Comparison of ENCODE assay signal across 8 cellular contexts in the genomic region with DNA sequence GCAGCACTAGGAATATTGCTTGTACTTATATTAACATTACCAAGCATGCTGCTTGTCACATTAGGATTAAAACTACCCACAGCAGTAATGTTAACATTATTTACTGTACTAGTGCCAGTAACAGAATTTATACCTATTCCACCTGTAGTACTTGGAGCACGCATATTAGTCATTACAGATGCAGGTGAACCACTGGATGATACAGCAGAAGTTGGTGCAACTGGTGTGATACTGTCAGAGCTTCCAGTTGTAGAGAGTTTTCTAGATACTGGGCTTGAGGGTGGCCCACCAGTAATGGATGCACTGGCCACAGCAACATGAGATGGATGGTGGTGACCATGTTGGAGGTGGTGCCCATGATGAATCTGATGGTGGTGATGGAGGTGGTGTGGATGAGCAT. TPM values are rescaled to one million over a fixed set of nuclear protein-coding genes. Genes with fewer than 3 reads are reported as not detected.
DNase-seq lines count a peak whose midpoint lies in the region; ATAC-seq and TF ChIP-seq lines count a peak whose summit lies in the region.

No MANE protein-coding gene starts in this region.

- H3K9me3 Mint-ChIP-seq in dendritic cell treated with granulocyte-macrophage colony-stimulating factor and Interleukin-4, amounts not matched to agents 40 ng/mL and 50 ng/mL, for 4 days, result no peaks in the 10 kb centered on the region
- no peaks in the 10 kb centered on the region for H3K9me3 Mint-ChIP-seq in natural killer cell

- peaks cover 30% of the 10 kb centered on the region for H3K36me3 Mint-ChIP-seq in dendritic cell treated with granulocyte-macrophage colony-stimulating factor and Interleukin-4, amounts not matched to agents 40 ng/mL and 50 ng/mL, for 4 days (ENCODE audit: low read depth)
- no peaks in the 10 kb centered on the region for H3K36me3 Mint-ChIP-seq in natural killer cell

- peaks cover 42% of the 10 kb centered on the region for H3K4me1 ChIP-seq in KMS-11 (ENCODE audit: low read depth, poor library complexity, severe bottlenecking)

- DNase-seq in AG09309 (ENCODE audit: low read depth) (no peak), natural killer cell (no peak), occipital lobe (lab: John Stamatoyannopoulos, UW) (no peak), D341Med (ENCODE audit: low spot score) (no peak)

- H3K4me3 ChIP-seq in AG09309 (ENCODE audit: control insufficient read depth, low read depth, low read length), result peak overlapping the region; percentile 66
- H3K4me3 ChIP-seq in KMS-11 (IDR thresholded peaks at IDR 0.05; ENCODE audit: insufficient read depth, low read depth, low read length), result no peak overlapping the region

- H3K4me3 Mint-ChIP-seq in dendritic cell treated with granulocyte-macrophage colony-stimulating factor and Interleukin-4, amounts not matched to agents 40 ng/mL and 50 ng/mL, for 4 days, result peak overlapping the region; percentile 83
- H3K4me3 Mint-ChIP-seq in natural killer cell, result peak overlapping the region; percentile 97

- intact Hi-C loops in dendritic cell treated with granulocyte-macrophage colony-stimulating factor and Interleukin-4, amounts not matched to agents 40 ng/mL and 50 ng/mL, for 4 days (cut with micrococcal nuclease), result loop anchor here (5.0 to 10.0 kb wide), 4 partner anchors 342 to 690 kb away; no protein-coding TSS in a partner anchor
- intact Hi-C loops in natural killer cell (cut with micrococcal nuclease), result loop anchor here (5.0 to 10.0 kb wide), 2 partner anchors 93 to 1580 kb away; a partner anchor contains a TSS

- H3K4me2 ChIP-seq in KMS-11, result peak overlapping the region; percentile 71; the same call in 1 of the 2 replicates

- peaks cover 50% of the 10 kb centered on the region for H3K4me1 Mint-ChIP-seq in dendritic cell treated with granulocyte-macrophage colony-stimulating factor and Interleukin-4, amounts not matched to agents 40 ng/mL and 50 ng/mL, for 4 days (ENCODE audit: low read depth)
- H3K4me1 Mint-ChIP-seq in natural killer cell, result peaks cover 40 to 48% of the 10 kb centered on the region in 2 donors

- H3K27me3 ChIP-seq in KMS-11 (ENCODE audit: insufficient read depth, low read depth), result no peaks in the 10 kb centered on the region

- no peak overlapping the region for H3K27ac ChIP-seq in KMS-11

- H4K20me1 ChIP-seq in KMS-11 (ENCODE audit: insufficient read depth), result no peaks in the 10 kb centered on the region

- no peak overlapping the region for H2AFZ ChIP-seq in KMS-11 (ENCODE audit: low read depth)

- peak overlapping the region; percentile 98 for H3K27ac Mint-ChIP-seq in dendritic cell treated with granulocyte-macrophage colony-stimulating factor and Interleukin-4, amounts not matched to agents 40 ng/mL and 50 ng/mL, for 4 days
- peak overlapping the region; percentile 88 to 95 for H3K27ac Mint-ChIP-seq in natural killer cell

- no peak for TF ChIP-seq CTCF in AG09309 (IDR thresholded peaks at IDR 0.05; ENCODE audit: control insufficient read depth, insufficient read depth, low read depth, low read length, missing control alignments)
- TF ChIP-seq CTCF in KMS-11 (conservative IDR thresholded peaks at IDR 0.05; ENCODE audit: low read depth, low read length), result no peak
- no peak for TF ChIP-seq CTCF in natural killer cell (IDR thresholded peaks at IDR 0.05)

- H3K9ac ChIP-seq in KMS-11, result peak overlapping the region; percentile 99; the same call in 1 of the 2 replicates

- H3K27me3 Mint-ChIP-seq in dendritic cell treated with granulocyte-macrophage colony-stimulating factor and Interleukin-4, amounts not matched to agents 40 ng/mL and 50 ng/mL, for 4 days, result peaks cover 17% of the 10 kb centered on the region
- no peaks in the 10 kb centered on the region for H3K27me3 Mint-ChIP-seq in natural killer cell (ENCODE audit: low read depth in 2 of 2)

- no peaks in the 10 kb centered on the region for H3K36me3 ChIP-seq in KMS-11 (ENCODE audit: insufficient read depth)

- H3K79me2 ChIP-seq in KMS-11 (ENCODE audit: insufficient read depth, low read depth), result peaks cover 12% of the 10 kb centered on the region; the same call in 1 of the 2 replicates

- ATAC-seq in natural killer cell (no peak), GM18861 (IDR thresholded peaks at IDR 0.05; ENCODE audit: unreplicated experiment) (no peak), HG02623 (IDR thresholded peaks at IDR 0.05; ENCODE audit: unreplicated experiment) (no peak)

RNA-seq across cellular contexts. Expression of a gene that starts 1.1 kb away (rescaled TPM):
- total RNA-seq in natural killer cell (10 to 100 TPM; 44.3 to 54.4 (median 44.6) TPM), occipital lobe (251 TPM)
